Comparison of ENCODE assay signal across 22 cellular contexts in the genomic region with DNA sequence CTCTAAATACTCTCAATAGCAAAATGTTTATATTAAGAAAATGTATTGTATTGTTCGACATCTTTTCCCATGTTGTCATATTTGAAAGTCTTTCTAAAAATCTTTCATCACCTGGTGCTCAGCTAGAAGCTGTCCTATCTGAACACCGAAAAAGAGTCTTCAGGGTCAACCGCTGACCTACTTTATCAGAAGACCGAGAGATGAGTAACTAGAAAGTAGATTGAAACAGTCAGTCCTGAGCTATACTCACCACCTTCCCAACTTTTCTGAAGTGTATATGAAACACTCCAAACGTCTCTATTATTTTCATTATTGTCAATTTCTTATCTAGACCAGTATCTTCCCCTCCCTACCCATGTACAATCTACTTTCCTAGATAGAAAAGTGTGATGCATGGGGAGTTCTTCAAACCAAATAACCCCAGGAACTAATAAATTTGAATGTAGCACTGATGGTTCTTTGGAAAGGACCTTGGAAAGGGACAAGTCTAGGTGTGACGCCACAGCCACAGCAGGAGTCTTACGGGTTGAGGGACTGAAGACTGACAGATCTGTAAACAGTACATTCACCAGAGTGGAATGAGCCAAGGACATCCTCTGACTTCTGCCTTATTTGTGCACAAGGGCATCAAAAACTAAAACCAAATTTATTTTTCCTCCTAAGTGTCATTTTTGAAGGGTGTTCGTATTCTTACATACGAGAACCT. TPM values are rescaled to one million over a fixed set of nuclear protein-coding genes. Genes with fewer than 3 reads are reported as not detected.
DNase-seq lines count a peak whose midpoint lies in the region; ATAC-seq and TF ChIP-seq lines count a peak whose summit lies in the region.
"Had no signal": no experiment of that assay in that cellular context is flagged by ENCODE, and none has a peak within 500 bp of the region (broad histone marks: within the 10 kb centered on the region; RNA-seq: fewer than 3 reads in every experiment).

No MANE protein-coding gene starts in this region.

- no peak overlapping the region for H3K27ac Mint-ChIP-seq in stimulated activated effector memory CD8-positive, alpha-beta T cell treated with anti-CD3 and anti-CD28 coated beads, Interleukin-12 subunit alpha, Interleukin-12 subunit beta, amount 100 ng/mL, for 72 hours
- H3K27ac Mint-ChIP-seq: activated CD4-positive, alpha-beta T cell treated with anti-CD3 and anti-CD28 coated beads for 36 hours; activated naive CD8-positive, alpha-beta T cell treated with anti-CD3 and anti-CD28 coated beads, Interleukin-2, amount 50 U/mL, for 24 hours; nephron had no signal

- peaks cover 16% of the 10 kb centered on the region; the same call in 1 of the 2 replicates for H3F3A ChIP-seq in PC-9 (ENCODE audit: insufficient read depth, low read depth)

- intact Hi-C loops in PC-9 (cut with micrococcal nuclease; ENCODE audit: unreplicated experiment) = no loop called here

- H3K4me2 ChIP-seq in PC-9 = peak overlapping the region; percentile 21
- H3K4me2 ChIP-seq: BLaER1 treated with 17β-estradiol and CSF1 and Interleukin-3, amounts not matched to agents 10 nM and 100 nM had no signal

- H3K9me3 ChIP-seq in PC-9 (ENCODE audit: insufficient read depth, low read depth) = no peaks in the 10 kb centered on the region
- H3K9me3 ChIP-seq: tibial nerve had no signal

- H3K4me1 Mint-ChIP-seq in stimulated activated effector memory CD8-positive, alpha-beta T cell treated with anti-CD3 and anti-CD28 coated beads, Interleukin-12 subunit alpha, Interleukin-12 subunit beta, amount 100 ng/mL, for 72 hours = peaks cover 17% of the 10 kb centered on the region

- H3K36me3 Mint-ChIP-seq in stimulated activated effector memory CD8-positive, alpha-beta T cell treated with anti-CD3 and anti-CD28 coated beads, Interleukin-12 subunit alpha, Interleukin-12 subunit beta, amount 100 ng/mL, for 72 hours = peaks cover 62% of the 10 kb centered on the region

- H3K27me3 ChIP-seq in PC-9 (ENCODE audit: insufficient read depth, low read depth) = no peaks in the 10 kb centered on the region
- H3K27me3 ChIP-seq: BLaER1 treated with 17β-estradiol and CSF1 and Interleukin-3, amounts not matched to agents 10 nM and 100 nM; tibial nerve had no signal

- DNase-seq in ELR (ENCODE audit: low read depth) (peak; percentile 10), PC-9 (peak in 1 of 2 experiments; percentile 46), epithelial cell of prostate (ENCODE audit: low read depth, low spot score) (no peak), HCEC 1CT (no peak), NCI-H446 treated with DMSO at 0.1 percent for 48 hours (lab: John Stamatoyannopoulos, UW) (no peak), NCI-H2196 treated with DMSO at 0.1 percent for 48 hours (lab: John Stamatoyannopoulos, UW; ENCODE audit: unreplicated experiment) (no peak)
- no peak for DNase-seq in stimulated activated effector memory CD8-positive, alpha-beta T cell treated with anti-CD3 and anti-CD28 coated beads, Interleukin-12 subunit alpha, Interleukin-12 subunit beta, amount 100 ng/mL, for 72 hours (ENCODE audit: low spot score in 2 of 2)
- DNase-seq: activated CD4-positive, alpha-beta T cell treated with anti-CD3 and anti-CD28 coated beads for 36 hours; activated CD8-positive, alpha-beta memory T cell treated with anti-CD3 and anti-CD28 coated beads for 24 hours; activated gamma-delta T cell treated with Interleukin-2 at 50 U/mL for 16 hours; activated naive CD8-positive, alpha-beta T cell treated with anti-CD3 and anti-CD28 coated beads, Interleukin-2, amount 50 U/mL, for 24 hours; activated T-cell treated with anti-CD3 and anti-CD28 coated beads, Interleukin-2, amount 50 U/mL, for 1 hour; NCI-H2029 treated with DMSO at 0.1 percent for 48 hours; NCI-H226; NCI-H774; stimulated activated CD4-positive, alpha-beta T cell treated with anti-CD3 and anti-CD28 coated beads, Interleukin-2, amount 100 ng/mL, for 24 hours had no signal

- no peak overlapping the region for H3K4me3 ChIP-seq in PC-9
- H3K4me3 ChIP-seq: BLaER1 treated with 17β-estradiol and CSF1 and Interleukin-3, amounts not matched to agents 10 nM and 100 nM; lung; SK-N-MC; tibial nerve had no signal

- H3K36me3 ChIP-seq in PC-9 (ENCODE audit: low read depth) = 0 out of 2 replicates have a peak, but pooled peaks cover 4% of the 10 kb centered on the region

- H3K27ac ChIP-seq in PC-9 (peak overlapping the region; percentile 55), epithelial cell of prostate (peak overlapping the region; percentile 23)
- H3K27ac ChIP-seq: BLaER1 treated with 17β-estradiol and CSF1 and Interleukin-3, amounts not matched to agents 10 nM and 100 nM; RWPE1; SK-N-MC; tibial nerve had no signal

- CTCF ChIA-PET in PC-9 (lab: Charles Lee) = interaction anchor here (0.7 to 1.4 kb wide), 3 partner anchors 16 to 258 kb away, joined by 3 read pairs; no protein-coding TSS in a partner anchor

- H4K20me1 ChIP-seq in PC-9 (ENCODE audit: insufficient read depth) = peaks cover 7% of the 10 kb centered on the region; the same call in 1 of the 2 replicates

- ATAC-seq in stimulated activated effector memory CD8-positive, alpha-beta T cell treated with anti-CD3 and anti-CD28 coated beads, Interleukin-12 subunit alpha, Interleukin-12 subunit beta, amount 100 ng/mL, for 72 hours = peak; percentile 40
- ATAC-seq: activated CD4-positive, alpha-beta T cell treated with anti-CD3 and anti-CD28 coated beads for 36 hours; activated naive CD8-positive, alpha-beta T cell treated with anti-CD3 and anti-CD28 coated beads, Interleukin-2, amount 50 U/mL, for 24 hours had no signal

- no TSS peak for BruUV-seq in PC-9 (replicated peaks; lab: Mats Ljungman, UMichigan)

- peaks cover 22% of the 10 kb centered on the region for H3K79me2 ChIP-seq in PC-9 (ENCODE audit: low read depth)

- no peaks in the 10 kb centered on the region for H3K9me3 Mint-ChIP-seq in stimulated activated effector memory CD8-positive, alpha-beta T cell treated with anti-CD3 and anti-CD28 coated beads, Interleukin-12 subunit alpha, Interleukin-12 subunit beta, amount 100 ng/mL, for 72 hours
- H3K9me3 Mint-ChIP-seq: activated naive CD8-positive, alpha-beta T cell treated with anti-CD3 and anti-CD28 coated beads, Interleukin-2, amount 50 U/mL, for 24 hours; nephron had no signal

- H3K4me1 ChIP-seq in PC-9 (replicated peaks; ENCODE audit: insufficient read depth) = peaks cover 9% of the 10 kb centered on the region

- H3K4me3 Mint-ChIP-seq in stimulated activated effector memory CD8-positive, alpha-beta T cell treated with anti-CD3 and anti-CD28 coated beads, Interleukin-12 subunit alpha, Interleukin-12 subunit beta, amount 100 ng/mL, for 72 hours = no peak overlapping the region
- H3K4me3 Mint-ChIP-seq: activated CD4-positive, alpha-beta T cell treated with anti-CD3 and anti-CD28 coated beads for 36 hours; activated naive CD8-positive, alpha-beta T cell treated with anti-CD3 and anti-CD28 coated beads, Interleukin-2, amount 50 U/mL, for 24 hours; nephron had no signal

- TF ChIP-seq CTCF in PC-9 (conservative IDR thresholded peaks at IDR 0.05) = no peak

- H3K9me2 ChIP-seq in PC-9 (ENCODE audit: insufficient read depth) = no peaks in the 10 kb centered on the region

- no peak overlapping the region for H2AFZ ChIP-seq in PC-9

- POLR2A ChIA-PET in PC-9 (lab: Charles Lee; ENCODE audit: unreplicated experiment) = no interaction called here

RNA-seq across cellular contexts. Expression of gene TMOD3, which starts 58.6 kb away (rescaled TPM):
- 94.9 and 125 TPM in 2 replicates for total RNA-seq in PC-9 (2021)
